In genomic region chr11:93984205-93984586, GRCh38 we compare ENCODE assay signal across 18 cellular contexts. TPM values are rescaled to one million over a fixed set of nuclear protein-coding genes. Genes with fewer than 3 reads are reported as not detected.
"Had no signal": no experiment of that assay in that cellular context is flagged by ENCODE, and none has a peak within 500 bp of the region (broad histone marks: within the 10 kb centered on the region; RNA-seq: fewer than 3 reads in every experiment).

No MANE protein-coding gene starts in this region.

- ATAC-seq: gastroesophageal sphincter, heart right ventricle, left cardiac atrium, lower lobe of right lung, psoas muscle, right lobe of liver, WTC11 had no signal

- H3K27ac ChIP-seq: gastroesophageal sphincter, heart right ventricle, lower lobe of right lung, psoas muscle, right lobe of liver had no signal

- H3K4me3 ChIP-seq: gastroesophageal sphincter, heart right ventricle, lower lobe of right lung, psoas muscle, right lobe of liver had no signal

- DNase-seq: activated CD4-positive, alpha-beta T cell treated with anti-CD3 and anti-CD28 coated beads for 48 hours; activated gamma-delta T cell treated with Interleukin-2 at 50 U/mL for 16 hours; anterior cingulate cortex; cerebellar nuclear complex; effector memory CD4-positive, alpha-beta T cell; heart right ventricle; left cardiac atrium; lower lobe of right lung; psoas muscle; right lobe of liver; T-helper 2 cell had no signal

- H3K36me3 ChIP-seq: gastroesophageal sphincter, heart right ventricle, lower lobe of right lung, right lobe of liver had no signal

- H3K4me1 ChIP-seq: heart right ventricle, lower lobe of right lung, psoas muscle, right lobe of liver had no signal

- H3K9me3 ChIP-seq: lower lobe of right lung, psoas muscle, right lobe of liver had no signal

- H3K27me3 ChIP-seq: gastroesophageal sphincter, heart right ventricle, right lobe of liver had no signal

RNA-seq across cellular contexts. Expression of gene HEPHL1, which starts 37.0 kb away (rescaled TPM):
- total RNA-seq: heart right ventricle, left cardiac atrium, lower lobe of right lung, mesothelial cell of epicardium, myocyte, neural crest cell, osteocyte, psoas muscle, right lobe of liver, temporal lobe had no signal
- polyA plus RNA-seq: heart right ventricle had no signal
